1 cellular context compared by ENCODE assay signal in the genomic region with DNA sequence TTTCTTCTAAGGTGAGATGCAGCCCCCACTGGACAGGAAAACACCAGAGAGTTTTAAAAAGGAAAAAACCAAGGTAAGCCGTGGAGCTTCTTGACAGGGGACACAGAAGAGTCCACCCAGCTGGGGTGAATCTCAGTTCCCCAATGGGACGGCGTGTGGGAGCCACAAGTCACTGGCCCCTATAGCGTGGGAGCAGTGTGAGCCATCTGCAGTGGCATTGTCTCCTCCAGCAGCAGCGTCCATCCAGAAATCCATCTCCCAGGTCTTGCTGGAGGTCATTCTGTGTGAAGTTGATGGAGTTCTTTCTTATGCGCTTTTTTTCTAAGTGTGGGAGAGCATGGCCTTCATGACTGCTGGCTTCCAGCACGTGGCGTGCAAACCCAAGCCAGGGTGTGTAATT.
TF ChIP-seq lines count a peak whose summit lies in the region.

No MANE protein-coding gene starts in this region.

TF ChIP-seq in K562, 482 proteins besides CTCF, POLR2A, EP300 and RAD21 (continued from another document):
- TF ChIP-seq, protein P1, sequence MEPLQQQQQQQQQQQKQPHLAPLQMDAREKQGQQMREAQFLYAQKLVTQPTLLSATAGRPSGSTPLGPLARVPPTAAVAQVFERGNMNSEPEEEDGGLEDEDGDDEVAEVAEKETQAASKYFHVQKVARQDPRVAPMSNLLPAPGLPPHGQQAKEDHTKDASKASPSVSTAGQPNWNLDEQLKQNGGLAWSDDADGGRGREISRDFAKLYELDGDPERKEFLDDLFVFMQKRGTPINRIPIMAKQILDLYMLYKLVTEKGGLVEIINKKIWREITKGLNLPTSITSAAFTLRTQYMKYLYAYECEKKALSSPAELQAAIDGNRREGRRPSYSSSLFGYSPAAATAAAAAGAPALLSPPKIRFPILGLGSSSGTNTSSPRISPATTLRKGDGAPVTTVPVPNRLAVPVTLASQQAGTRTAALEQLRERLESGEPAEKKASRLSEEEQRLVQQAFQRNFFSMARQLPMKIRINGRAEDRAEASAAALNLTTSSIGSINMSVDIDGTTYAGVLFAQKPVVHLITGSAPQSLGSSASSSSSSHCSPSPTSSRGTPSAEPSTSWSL (CRISPR knock-in tag; IDR thresholded peaks at IDR 0.05; ENCODE audit: borderline replicate concordance): no peak
- TF ChIP-seq ZNF583 (CRISPR knock-in tag; IDR thresholded peaks at IDR 0.05) (no peak), SMARCB1 (IDR thresholded peaks at IDR 0.05; ENCODE audit: insufficient read length, low read depth) (no peak), CBX5 (IDR thresholded peaks at IDR 0.05; ENCODE audit: borderline replicate concordance, low read depth) (no peak), ZBTB7A (IDR thresholded peaks at IDR 0.05; ENCODE audit: borderline replicate concordance, control insufficient read depth, low read depth, low read length) (no peak), ZNF766 (CRISPR knock-in tag; conservative IDR thresholded peaks at IDR 0.05) (no peak), MCM7 (IDR thresholded peaks at IDR 0.05) (no peak), NCOR1 (IDR thresholded peaks at IDR 0.05) (no peak), SETDB1 (IDR thresholded peaks at IDR 0.05; ENCODE audit: low read length) (no peak), ZNF212 (CRISPR knock-in tag; IDR thresholded peaks at IDR 0.05) (no peak), ZNF717 (CRISPR knock-in tag; IDR thresholded peaks at IDR 0.05) (no peak), CBFB (CRISPR knock-in tag; IDR thresholded peaks at IDR 0.05) (no peak), EGR1 (conservative IDR thresholded peaks at IDR 0.05) (no peak)
- TF ChIP-seq, protein P2, sequence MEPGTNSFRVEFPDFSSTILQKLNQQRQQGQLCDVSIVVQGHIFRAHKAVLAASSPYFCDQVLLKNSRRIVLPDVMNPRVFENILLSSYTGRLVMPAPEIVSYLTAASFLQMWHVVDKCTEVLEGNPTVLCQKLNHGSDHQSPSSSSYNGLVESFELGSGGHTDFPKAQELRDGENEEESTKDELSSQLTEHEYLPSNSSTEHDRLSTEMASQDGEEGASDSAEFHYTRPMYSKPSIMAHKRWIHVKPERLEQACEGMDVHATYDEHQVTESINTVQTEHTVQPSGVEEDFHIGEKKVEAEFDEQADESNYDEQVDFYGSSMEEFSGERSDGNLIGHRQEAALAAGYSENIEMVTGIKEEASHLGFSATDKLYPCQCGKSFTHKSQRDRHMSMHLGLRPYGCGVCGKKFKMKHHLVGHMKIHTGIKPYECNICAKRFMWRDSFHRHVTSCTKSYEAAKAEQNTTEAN (CRISPR knock-in tag; IDR thresholded peaks at IDR 0.05): no peak
- TF ChIP-seq, protein P3, sequence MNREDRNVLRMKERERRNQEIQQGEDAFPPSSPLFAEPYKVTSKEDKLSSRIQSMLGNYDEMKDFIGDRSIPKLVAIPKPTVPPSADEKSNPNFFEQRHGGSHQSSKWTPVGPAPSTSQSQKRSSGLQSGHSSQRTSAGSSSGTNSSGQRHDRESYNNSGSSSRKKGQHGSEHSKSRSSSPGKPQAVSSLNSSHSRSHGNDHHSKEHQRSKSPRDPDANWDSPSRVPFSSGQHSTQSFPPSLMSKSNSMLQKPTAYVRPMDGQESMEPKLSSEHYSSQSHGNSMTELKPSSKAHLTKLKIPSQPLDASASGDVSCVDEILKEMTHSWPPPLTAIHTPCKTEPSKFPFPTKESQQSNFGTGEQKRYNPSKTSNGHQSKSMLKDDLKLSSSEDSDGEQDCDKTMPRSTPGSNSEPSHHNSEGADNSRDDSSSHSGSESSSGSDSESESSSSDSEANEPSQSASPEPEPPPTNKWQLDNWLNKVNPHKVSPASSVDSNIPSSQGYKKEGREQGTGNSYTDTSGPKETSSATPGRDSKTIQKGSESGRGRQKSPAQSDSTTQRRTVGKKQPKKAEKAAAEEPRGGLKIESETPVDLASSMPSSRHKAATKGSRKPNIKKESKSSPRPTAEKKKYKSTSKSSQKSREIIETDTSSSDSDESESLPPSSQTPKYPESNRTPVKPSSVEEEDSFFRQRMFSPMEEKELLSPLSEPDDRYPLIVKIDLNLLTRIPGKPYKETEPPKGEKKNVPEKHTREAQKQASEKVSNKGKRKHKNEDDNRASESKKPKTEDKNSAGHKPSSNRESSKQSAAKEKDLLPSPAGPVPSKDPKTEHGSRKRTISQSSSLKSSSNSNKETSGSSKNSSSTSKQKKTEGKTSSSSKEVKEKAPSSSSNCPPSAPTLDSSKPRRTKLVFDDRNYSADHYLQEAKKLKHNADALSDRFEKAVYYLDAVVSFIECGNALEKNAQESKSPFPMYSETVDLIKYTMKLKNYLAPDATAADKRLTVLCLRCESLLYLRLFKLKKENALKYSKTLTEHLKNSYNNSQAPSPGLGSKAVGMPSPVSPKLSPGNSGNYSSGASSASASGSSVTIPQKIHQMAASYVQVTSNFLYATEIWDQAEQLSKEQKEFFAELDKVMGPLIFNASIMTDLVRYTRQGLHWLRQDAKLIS (CRISPR knock-in tag; IDR thresholded peaks at IDR 0.05): no peak
